Comparison of ENCODE assay signal across 25 cellular contexts in genomic region chr2:26016012-26016742, GRCh38. TPM values are rescaled to one million over a fixed set of nuclear protein-coding genes. Genes with fewer than 3 reads are reported as not detected.
DNase-seq lines count a peak whose midpoint lies in the region; ATAC-seq and TF ChIP-seq lines count a peak whose summit lies in the region.
"Had no signal": no experiment of that assay in that cellular context is flagged by ENCODE, and none has a peak within 500 bp of the region (broad histone marks: within the 10 kb centered on the region; RNA-seq: fewer than 3 reads in every experiment).

No MANE protein-coding gene starts in this region.

- H3K27me3 ChIP-seq in GM23338 (ENCODE audit: insufficient read depth) (no peaks in the 10 kb centered on the region), thyroid gland (no peaks in the 10 kb centered on the region)
- H3K27me3 ChIP-seq: MG63, neural progenitor cell had no signal

- peaks cover 2% of the 10 kb centered on the region for H3K27me3 Mint-ChIP-seq in GM23338 (ENCODE audit: insufficient read depth, low read depth, poor library complexity)
- no peaks in the 10 kb centered on the region for H3K27me3 Mint-ChIP-seq in dendritic cell treated with granulocyte-macrophage colony-stimulating factor and Interleukin-4, amounts not matched to agents 40 ng/mL and 50 ng/mL, for 4 days
- H3K27me3 Mint-ChIP-seq: CD4-positive, CD25-positive, alpha-beta regulatory T cell; stimulated activated naive CD8-positive, alpha-beta T cell treated with anti-CD3 and anti-CD28 coated beads, Interleukin-15, Interleukin-2, amounts not matched to agents 100 ng/mL and 50 ng/mL, for 24 hours; T-helper 17 cell had no signal

- no peak overlapping the region for H3K27ac ChIP-seq in GM23338 (ENCODE audit: low read depth)
- peak overlapping the region; percentile 80 to 86 (median 86) for H3K27ac ChIP-seq in thyroid gland
- H3K27ac ChIP-seq: neural progenitor cell, SK-N-MC, VCaP had no signal

- DNase-seq in GM23338 (ENCODE audit: low spot score) (no peak), omental fat pad (ENCODE audit: low spot score) (no peak), thyroid gland (no peak), GM19240 (ENCODE audit: insufficient read length, low spot score) (no peak), mucosa of gallbladder (ENCODE audit: low spot score) (no peak)
- DNase-seq in NK-92 treated with Interleukin-12 subunit alpha and Interleukin-12 subunit beta, amount 100 ng/mL, for 24 hours (lab: John Stamatoyannopoulos, UW) = no peak
- DNase-seq: activated CD4-positive, alpha-beta T cell treated with anti-CD3 and anti-CD28 coated beads, Interleukin-2, amount 10 ng/mL, durations not matched to agents 24 days and 14 days; CD4-positive, CD25-positive, alpha-beta regulatory T cell; DMS 273 treated with DMSO at 0.1 percent for 48 hours; HCEC 1CT; hippocampal formation; left ventricle myocardium superior; MG63; NCI-H1417; NCI-H446 treated with DMSO at 0.1 percent for 48 hours; stimulated activated CD4-positive, alpha-beta T cell treated with anti-CD3 and anti-CD28 coated beads, Interleukin-4, amount 100 ng/mL, for 24 hours; T-helper 17 cell had no signal

- no peaks in the 10 kb centered on the region; the same call in 1 of the 2 replicates for H3F3A ChIP-seq in GM23338 (replicated peaks; ENCODE audit: low read depth)

- ATAC-seq in GM23338 (no peak), omental fat pad (ENCODE audit: low FRiP score) (peak; percentile 41), GM18520 (IDR thresholded peaks at IDR 0.05; ENCODE audit: unreplicated experiment) (no peak)
- ATAC-seq: activated naive CD4-positive, alpha-beta T cell treated with anti-CD3 and anti-CD28 coated beads, Interleukin-2, amount 50 U/mL, for 72 hours; left ventricle myocardium superior; T-helper 17 cell had no signal

- H3K4me3 ChIP-seq in GM23338 (no peak overlapping the region), thyroid gland (replicated peaks in 1 of 3) (no peak overlapping the region)
- H3K4me3 ChIP-seq: MG63, neural progenitor cell, SK-N-MC had no signal

- no peaks in the 10 kb centered on the region for H4K20me1 ChIP-seq in GM23338 (replicated peaks; ENCODE audit: insufficient read depth)

- H3K36me3 Mint-ChIP-seq in GM23338 (ENCODE audit: low read depth) = no peaks in the 10 kb centered on the region
- no peaks in the 10 kb centered on the region for H3K36me3 Mint-ChIP-seq in dendritic cell treated with granulocyte-macrophage colony-stimulating factor and Interleukin-4, amounts not matched to agents 40 ng/mL and 50 ng/mL, for 4 days (ENCODE audit: low read depth)
- H3K36me3 Mint-ChIP-seq: activated naive CD4-positive, alpha-beta T cell treated with anti-CD3 and anti-CD28 coated beads, Interleukin-2, amount 50 U/mL, for 72 hours; brain; CD4-positive, CD25-positive, alpha-beta regulatory T cell; neural progenitor cell had no signal

- peak overlapping the region; percentile 52; the same call in 1 of the 2 replicates for H2AFZ ChIP-seq in GM23338

- no peak overlapping the region for H3K4me2 ChIP-seq in GM23338
- H3K4me2 ChIP-seq: neural progenitor cell had no signal

- no peak for TF ChIP-seq POLR2A in thyroid gland (IDR thresholded peaks at IDR 0.05)

- no peaks in the 10 kb centered on the region for H3K79me2 ChIP-seq in GM23338 (replicated peaks; ENCODE audit: insufficient read depth)

- H3K4me3 Mint-ChIP-seq in GM23338 = no peak overlapping the region
- no peak overlapping the region for H3K4me3 Mint-ChIP-seq in dendritic cell treated with granulocyte-macrophage colony-stimulating factor and Interleukin-4, amounts not matched to agents 40 ng/mL and 50 ng/mL, for 4 days
- H3K4me3 Mint-ChIP-seq: activated CD4-positive, alpha-beta T cell treated with anti-CD3 and anti-CD28 coated beads, Interleukin-2, amount 10 ng/mL, durations not matched to agents 24 days and 14 days; brain; CD4-positive, CD25-positive, alpha-beta regulatory T cell; neural progenitor cell; stimulated activated naive CD8-positive, alpha-beta T cell treated with anti-CD3 and anti-CD28 coated beads, Interleukin-15, Interleukin-2, amounts not matched to agents 100 ng/mL and 50 ng/mL, for 24 hours; T-helper 17 cell had no signal

- TF ChIP-seq CTCF in GM23338 (conservative IDR thresholded peaks at IDR 0.05; ENCODE audit: low read depth in 2 of 2) (no peak), omental fat pad (IDR thresholded peaks at IDR 0.05) (no peak), thyroid gland (IDR thresholded peaks at IDR 0.05) (no peak)

- no peaks in the 10 kb centered on the region for H3K9me3 Mint-ChIP-seq in GM23338
- no peaks in the 10 kb centered on the region for H3K9me3 Mint-ChIP-seq in dendritic cell treated with granulocyte-macrophage colony-stimulating factor and Interleukin-4, amounts not matched to agents 40 ng/mL and 50 ng/mL, for 4 days
- H3K9me3 Mint-ChIP-seq: activated CD4-positive, alpha-beta T cell treated with anti-CD3 and anti-CD28 coated beads, Interleukin-2, amount 10 ng/mL, durations not matched to agents 24 days and 14 days; activated naive CD4-positive, alpha-beta T cell treated with anti-CD3 and anti-CD28 coated beads, Interleukin-2, amount 50 U/mL, for 72 hours; brain; CD4-positive, CD25-positive, alpha-beta regulatory T cell; neural progenitor cell; stimulated activated naive CD8-positive, alpha-beta T cell treated with anti-CD3 and anti-CD28 coated beads, Interleukin-15, Interleukin-2, amounts not matched to agents 100 ng/mL and 50 ng/mL, for 24 hours had no signal

- H3K36me3 ChIP-seq in GM23338 (ENCODE audit: insufficient read depth) (no peaks in the 10 kb centered on the region), thyroid gland (no peaks in the 10 kb centered on the region)
- H3K36me3 ChIP-seq: MG63, neural progenitor cell had no signal

- H3K4me1 ChIP-seq in GM23338 (ENCODE audit: insufficient read depth) = peaks cover 9% of the 10 kb centered on the region
- H3K4me1 ChIP-seq in thyroid gland = peaks cover 55 to 62% of the 10 kb centered on the region in 2 donors

- H3K27ac Mint-ChIP-seq in GM23338 = no peak overlapping the region
- H3K27ac Mint-ChIP-seq in dendritic cell treated with granulocyte-macrophage colony-stimulating factor and Interleukin-4, amounts not matched to agents 40 ng/mL and 50 ng/mL, for 4 days = peak overlapping the region; percentile 88
- H3K27ac Mint-ChIP-seq: activated CD4-positive, alpha-beta T cell treated with anti-CD3 and anti-CD28 coated beads, Interleukin-2, amount 10 ng/mL, durations not matched to agents 24 days and 14 days; activated naive CD4-positive, alpha-beta T cell treated with anti-CD3 and anti-CD28 coated beads, Interleukin-2, amount 50 U/mL, for 72 hours; neural progenitor cell; stimulated activated naive CD8-positive, alpha-beta T cell treated with anti-CD3 and anti-CD28 coated beads, Interleukin-15, Interleukin-2, amounts not matched to agents 100 ng/mL and 50 ng/mL, for 24 hours had no signal

- intact Hi-C loops in dendritic cell treated with granulocyte-macrophage colony-stimulating factor and Interleukin-4, amounts not matched to agents 40 ng/mL and 50 ng/mL, for 4 days (cut with micrococcal nuclease) = no loop called here
- intact Hi-C loops in thyroid gland (cut with DNase I) = no loop called here

- no peaks in the 10 kb centered on the region for H3K9me2 ChIP-seq in GM23338 (ENCODE audit: insufficient read depth)

- 87% methylated on average over 13 of the region's 13 CpGs for WGBS in thyroid gland, 2 donors

- H3K4me1 Mint-ChIP-seq in GM23338 = peaks cover 23% of the 10 kb centered on the region
- peaks cover 71% of the 10 kb centered on the region for H3K4me1 Mint-ChIP-seq in dendritic cell treated with granulocyte-macrophage colony-stimulating factor and Interleukin-4, amounts not matched to agents 40 ng/mL and 50 ng/mL, for 4 days (ENCODE audit: low read depth)
- H3K4me1 Mint-ChIP-seq: CD4-positive, CD25-positive, alpha-beta regulatory T cell had no signal

- no peaks in the 10 kb centered on the region for H3K9me3 ChIP-seq in thyroid gland
- H3K9me3 ChIP-seq: MG63 had no signal

TF ChIP-seq in GM23338, 12 proteins besides CTCF, POLR2A, EP300 and RAD21 (continues in another document):
- TF ChIP-seq STAT1 (IDR thresholded peaks at IDR 0.05; ENCODE audit: unreplicated experiment) = no peak
- TF ChIP-seq JUNB (IDR thresholded peaks at IDR 0.05; ENCODE audit: unreplicated experiment) = no peak

RNA-seq across cellular contexts. Expression of gene RAB10, which starts 17.7 kb away (rescaled TPM):
- 102 and 116 TPM in 2 replicates for total RNA-seq in GM23338 (2014; rRNA removed; shearing (Covaris generic))
- polyA plus RNA-seq in GM23338 (2016; fragmentation: Nextera tagmentation; extraction: Ambion mirVana) = 119 and 143 TPM in 2 replicates
- total RNA-seq in omental fat pad (100 to 1,000 TPM in 1 of 4 donors, 10 to 100 TPM in 3; 78.3 to 115 (median 86.1) TPM), thyroid gland (100 to 1,000 TPM in 3 of 4 donors, 10 to 100 TPM in 1; 89.5 to 140 (median 134) TPM), mucosa of gallbladder (173 TPM)

RNA-seq across cellular contexts. Expression of gene KIF3C, which starts 33.9 kb away (rescaled TPM):
- 34.6 and 40.0 TPM in 2 replicates for total RNA-seq in GM23338 (2014; rRNA removed; shearing (Covaris generic))
- polyA plus RNA-seq in GM23338 (2016; fragmentation: Nextera tagmentation; extraction: Ambion mirVana) = 14.9 and 16.7 TPM in 2 replicates
- total RNA-seq in omental fat pad (1 to 10 TPM; 1.2 to 6.2 (median 2.7) TPM), thyroid gland (10 to 100 TPM in 3 of 4 donors, 1 to 10 TPM in 1; 9.9 to 13.8 (median 11.7) TPM), mucosa of gallbladder (10.1 TPM)
